8 cellular contexts compared by ENCODE assay signal in the genomic region with DNA sequence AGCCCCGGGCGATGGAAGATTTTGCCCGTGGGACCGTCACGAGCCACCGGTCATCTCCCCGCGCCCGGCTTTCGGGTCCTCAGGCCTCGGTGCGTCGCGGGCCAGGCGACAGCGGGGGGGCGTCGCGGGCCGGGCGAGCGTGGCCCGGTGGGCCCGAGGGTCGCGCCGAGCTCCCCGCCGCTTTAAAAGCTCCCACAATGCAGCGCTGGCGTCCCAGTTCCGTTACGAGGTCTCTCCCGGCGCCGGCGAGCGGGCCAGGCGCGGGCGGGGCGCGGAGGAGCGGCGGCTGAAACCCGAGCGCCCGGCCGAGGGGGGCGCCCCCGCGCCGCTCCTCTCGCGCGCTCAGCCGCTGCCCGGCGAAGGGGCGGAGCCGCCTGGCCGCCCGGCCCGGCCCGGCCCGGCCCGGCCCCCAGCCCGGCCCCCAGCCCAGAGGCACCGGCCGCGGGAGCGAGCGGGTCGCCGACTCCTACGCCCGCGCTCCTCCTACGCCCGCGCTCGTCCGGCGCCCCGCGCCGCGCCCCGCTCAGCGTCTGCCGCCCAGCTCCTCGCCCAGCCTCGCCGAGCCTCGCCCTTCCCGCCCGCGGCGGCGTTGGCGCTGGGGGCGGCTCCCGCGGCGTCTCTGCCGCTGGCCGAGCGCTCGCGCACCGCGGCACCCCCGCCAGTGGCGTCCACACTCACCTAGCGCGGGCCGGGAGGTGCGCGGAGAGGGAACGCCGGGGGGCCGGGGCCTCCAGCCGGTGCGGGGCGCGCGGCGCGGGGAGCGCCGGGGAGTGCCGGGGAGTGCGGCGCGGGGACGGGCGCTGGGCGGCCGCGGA. TPM values are rescaled to one million over a fixed set of nuclear protein-coding genes. Genes with fewer than 3 reads are reported as not detected.
DNase-seq lines count a peak whose midpoint lies in the region; ATAC-seq and TF ChIP-seq lines count a peak whose summit lies in the region.

A gene with protein sequence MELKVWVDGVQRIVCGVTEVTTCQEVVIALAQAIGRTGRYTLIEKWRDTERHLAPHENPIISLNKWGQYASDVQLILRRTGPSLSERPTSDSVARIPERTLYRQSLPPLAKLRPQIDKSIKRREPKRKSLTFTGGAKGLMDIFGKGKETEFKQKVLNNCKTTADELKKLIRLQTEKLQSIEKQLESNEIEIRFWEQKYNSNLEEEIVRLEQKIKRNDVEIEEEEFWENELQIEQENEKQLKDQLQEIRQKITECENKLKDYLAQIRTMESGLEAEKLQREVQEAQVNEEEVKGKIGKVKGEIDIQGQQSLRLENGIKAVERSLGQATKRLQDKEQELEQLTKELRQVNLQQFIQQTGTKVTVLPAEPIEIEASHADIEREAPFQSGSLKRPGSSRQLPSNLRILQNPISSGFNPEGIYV (plus strand): TSS at position 429 of the 815 bp plus-strand sequence. CDS start 96,662 bp downstream, outside the sequence.

- peak; percentile 82 for ATAC-seq in HG02588 (IDR thresholded peaks at IDR 0.05; ENCODE audit: unreplicated experiment)

- TF ChIP-seq POLR2A in esophagus muscularis mucosa (IDR thresholded peaks at IDR 0.05; ENCODE audit: low read depth) (no peak), tibial nerve (IDR thresholded peaks at IDR 0.05) (peak; percentile 79 to 86)

- peaks cover 54% of the 10 kb centered on the region for H3K27me3 Mint-ChIP-seq in activated CD4-positive, alpha-beta memory T cell treated with anti-CD3 and anti-CD28 coated beads, Interleukin-2, amount 10 ng/mL, durations not matched to agents 7 days and 5 days

- peak within 1 kb of the TSS; percentile 68 for H3K4me3 Mint-ChIP-seq in activated CD4-positive, alpha-beta memory T cell treated with anti-CD3 and anti-CD28 coated beads, Interleukin-2, amount 10 ng/mL, durations not matched to agents 7 days and 5 days

- H3K9me3 Mint-ChIP-seq in activated CD4-positive, alpha-beta memory T cell treated with anti-CD3 and anti-CD28 coated beads, Interleukin-2, amount 10 ng/mL, durations not matched to agents 7 days and 5 days, result no peaks in the 10 kb centered on the region

- TF ChIP-seq EP300 in esophagus muscularis mucosa (IDR thresholded peaks at IDR 0.05) (no peak), tibial nerve (IDR thresholded peaks at IDR 0.05) (no peak)

- H3K4me1 ChIP-seq in esophagus muscularis mucosa, result peaks cover 28 to 48% (median 41%) of the 10 kb centered on the region in 4 donors
- H3K4me1 ChIP-seq in mononuclear cell (ENCODE audit: insufficient read depth, low read length), result peaks cover 21% of the 10 kb centered on the region
- H3K4me1 ChIP-seq in tibial nerve, result peaks cover 0 to 47% (median 20%) of the 10 kb centered on the region in 4 donors

- POLR2A ChIA-PET in activated CD4-positive, alpha-beta memory T cell treated with anti-CD3 and anti-CD28 coated beads, Interleukin-2, amount 10 ng/mL, durations not matched to agents 7 days and 5 days (lab: Charles Lee), result no interaction called here

- 0% methylated on average over 5 of the region's 140 CpGs for WGBS in esophagus muscularis mucosa
- 0 to 1% methylated on average over 35 to 47 of the region's 140 CpGs for WGBS in tibial nerve, 2 donors

- H3K36me3 Mint-ChIP-seq in activated CD4-positive, alpha-beta memory T cell treated with anti-CD3 and anti-CD28 coated beads, Interleukin-2, amount 10 ng/mL, durations not matched to agents 7 days and 5 days (ENCODE audit: low read depth), result no peaks in the 10 kb centered on the region

- CTCF ChIA-PET in activated CD4-positive, alpha-beta memory T cell treated with anti-CD3 and anti-CD28 coated beads, Interleukin-2, amount 10 ng/mL, durations not matched to agents 7 days and 5 days (lab: Charles Lee), result no interaction called here

- no peak within 1 kb of the TSS for H3K27ac Mint-ChIP-seq in activated CD4-positive, alpha-beta memory T cell treated with anti-CD3 and anti-CD28 coated beads, Interleukin-2, amount 10 ng/mL, durations not matched to agents 7 days and 5 days

- peak within 1 kb of the TSS; percentile 64 for H3K4me3 ChIP-seq in GM08714 (ENCODE audit: low read length)
- peak within 1 kb of the TSS; percentile 76 to 91 (median 86) for H3K4me3 ChIP-seq in esophagus muscularis mucosa
- peak within 1 kb of the TSS; percentile 36 for H3K4me3 ChIP-seq in mononuclear cell (ENCODE audit: low read length)
- H3K4me3 ChIP-seq in tibial nerve, result peak within 1 kb of the TSS; percentile 47 to 92 (median 80)

- peaks cover 0 to 12% (median 3%) of the 10 kb centered on the region in 4 donors for H3K36me3 ChIP-seq in esophagus muscularis mucosa
- peaks cover 0 to 21% (median 0%) of the 10 kb centered on the region in 3 donors for H3K36me3 ChIP-seq in tibial nerve

- H3K9me3 ChIP-seq in esophagus muscularis mucosa, result no peaks in the 10 kb centered on the region
- H3K9me3 ChIP-seq in mononuclear cell (ENCODE audit: low read depth, low read length), result no peaks in the 10 kb centered on the region
- no peaks in the 10 kb centered on the region for H3K9me3 ChIP-seq in tibial nerve

- intact Hi-C loops in esophagus muscularis mucosa (cut with DNase I), result loop anchor here (5.0 to 10.0 kb wide), 3 partner anchors 59 to 521 kb away; no protein-coding TSS in a partner anchor

- no peak for TF ChIP-seq CTCF in esophagus muscularis mucosa (IDR thresholded peaks at IDR 0.05)
- peak in 2 of 5 experiments; percentile 19 to 28 for TF ChIP-seq CTCF in tibial nerve (IDR thresholded peaks at IDR 0.05)

- H3K27me3 ChIP-seq in esophagus muscularis mucosa, result no peaks in the 10 kb centered on the region
- peaks cover 59% of the 10 kb centered on the region for H3K27me3 ChIP-seq in mononuclear cell (ENCODE audit: insufficient read depth, low read length)
- H3K27me3 ChIP-seq in tibial nerve, result no peaks in the 10 kb centered on the region

- H3K4me1 Mint-ChIP-seq in activated CD4-positive, alpha-beta memory T cell treated with anti-CD3 and anti-CD28 coated beads, Interleukin-2, amount 10 ng/mL, durations not matched to agents 7 days and 5 days, result peaks cover 15% of the 10 kb centered on the region

- DNase-seq in A172 (ENCODE audit: low spot score) (peak; percentile 21), NCI-H1048 (lab: John Stamatoyannopoulos, UW) (peak; percentile 37), esophagus muscularis mucosa (ENCODE audit: extremely low spot score) (no peak), tibial nerve (ENCODE audit: low spot score in 2 of 2) (peak; percentile 37 to 38)
- peak; percentile 17 for DNase-seq in activated CD4-positive, alpha-beta memory T cell treated with anti-CD3 and anti-CD28 coated beads, Interleukin-2, amount 10 ng/mL, durations not matched to agents 7 days and 5 days

- H3K27ac ChIP-seq in esophagus muscularis mucosa (replicated peaks in 1 of 4) (peak within 1 kb of the TSS; percentile 94 to 97 (median 96)), tibial nerve (peak within 1 kb of the TSS; percentile 66 to 97 (median 92))

RNA-seq across cellular contexts. Expression of the gene that starts here (rescaled TPM):
- 19.7 and 21.2 TPM in 2 replicates for total RNA-seq in A172 (2014; rRNA removed; shearing (Covaris generic))
- 1 to 10 TPM in 1 of 2 experiments, under 1 TPM in 1; 0.65 to 1.2 TPM for total RNA-seq in activated CD4-positive, alpha-beta memory T cell treated with anti-CD3 and anti-CD28 coated beads, Interleukin-2, amount 10 ng/mL, durations not matched to agents 7 days and 5 days
- total RNA-seq in esophagus muscularis mucosa, result 10 to 100 TPM; 56.8 to 81.0 (median 77.3) TPM
- total RNA-seq in mononuclear cell, result 0.21 TPM
- total RNA-seq in tibial nerve, result 10 to 100 TPM; 42.9 to 87.2 (median 76.1) TPM
